In the genomic region with DNA sequence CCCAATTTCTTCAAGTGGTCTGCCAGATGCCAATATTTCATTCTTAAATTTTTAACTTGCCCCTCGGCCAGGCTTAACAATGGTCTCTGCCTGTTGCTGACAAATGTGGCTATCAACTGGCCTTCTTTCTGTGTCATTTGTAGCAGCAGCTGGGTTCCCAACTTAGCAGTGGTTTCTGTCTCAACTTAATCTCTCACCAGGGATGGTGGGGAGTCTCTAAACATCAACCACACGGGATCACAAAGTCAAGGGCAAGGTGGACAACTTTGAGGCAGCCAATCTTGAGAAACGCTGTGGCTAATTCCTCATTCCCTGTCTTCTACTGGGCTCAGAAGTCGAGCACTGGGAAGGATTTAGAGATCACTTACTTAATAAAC, we compare ENCODE assay signal across 10 cellular contexts.
DNase-seq lines count a peak whose midpoint lies in the region; ATAC-seq, FAIRE-seq and TF ChIP-seq lines count a peak whose summit lies in the region.
"Had no signal": no experiment of that assay in that cellular context is flagged by ENCODE, and none has a peak within 500 bp of the region (broad histone marks: within the 10 kb centered on the region; RNA-seq: fewer than 3 reads in every experiment).

No MANE protein-coding gene starts in this region.

- H3K4me3 Mint-ChIP-seq in activated T-cell treated with anti-CD3 and anti-CD28 coated beads, Interleukin-2, amount 50 U/mL, for 72 hours, result peak overlapping the region; percentile 73 to 80

- TF ChIP-seq CTCF in WI38 (IDR thresholded peaks at IDR 0.05; ENCODE audit: low read depth, low read length), result no peak
- TF ChIP-seq CTCF in keratinocyte (optimal IDR thresholded peaks at IDR 0.05 in 1 of 3, IDR thresholded peaks at IDR 0.05 in 1 of 3, conservative IDR thresholded peaks at IDR 0.05 in 1 of 3; ENCODE audit: extremely low read depth in 1 of 3, insufficient read depth in 2 of 3, low read length in 3 of 3), result no peak
- no peak for TF ChIP-seq CTCF in suprapubic skin (IDR thresholded peaks at IDR 0.05)

- peak overlapping the region; percentile 96 for H3K27ac Mint-ChIP-seq in activated T-cell treated with anti-CD3 and anti-CD28 coated beads, Interleukin-2, amount 50 U/mL, for 72 hours

- TF ChIP-seq POLR2A in suprapubic skin (IDR thresholded peaks at IDR 0.05), result no peak

- H3K27me3 Mint-ChIP-seq in activated T-cell treated with anti-CD3 and anti-CD28 coated beads, Interleukin-2, amount 50 U/mL, for 72 hours (ENCODE audit: low read depth), result no peaks in the 10 kb centered on the region

- H3K4me2 ChIP-seq in keratinocyte (ENCODE audit: control insufficient read depth, extremely low read depth, insufficient read depth, low read depth, low read length), result peak overlapping the region; percentile 74

- H3K27me3 ChIP-seq in keratinocyte (ENCODE audit: control insufficient read depth, extremely low read depth, insufficient read depth, low read length), result no peaks in the 10 kb centered on the region
- no peaks in the 10 kb centered on the region for H3K27me3 ChIP-seq in suprapubic skin

- H2AFZ ChIP-seq in keratinocyte (ENCODE audit: control insufficient read depth, low read length), result no peak overlapping the region

- ATAC-seq in activated T-cell treated with anti-CD3 and anti-CD28 coated beads, Interleukin-2, amount 50 U/mL, for 72 hours (replicated peaks in 1 of 2), result no peak
- ATAC-seq in HG03521 (IDR thresholded peaks at IDR 0.05; ENCODE audit: unreplicated experiment) (no peak), HG02571 (IDR thresholded peaks at IDR 0.05; ENCODE audit: unreplicated experiment) (no peak)

- WGBS in suprapubic skin, result 78% methylated on average over 4 of the region's 4 CpGs

- H3K27ac ChIP-seq in keratinocyte (ENCODE audit: control insufficient read depth, insufficient read depth, low read length), result peak overlapping the region; percentile 67
- H3K27ac ChIP-seq in suprapubic skin, result peak overlapping the region; percentile 3

- FAIRE-seq in keratinocyte (lab: Jason Lieb, UNC), result no peak

- H3K4me3 ChIP-seq in WI38 (ENCODE audit: low read depth, low read length) (peak overlapping the region; percentile 5), keratinocyte (ENCODE audit: control insufficient read depth in 2 of 3, extremely low read depth in 1 of 3, insufficient read depth in 2 of 3, low read depth in 1 of 3, low read length in 3 of 3) (no peak overlapping the region), suprapubic skin (no peak overlapping the region)

- H3K9me3 Mint-ChIP-seq in activated T-cell treated with anti-CD3 and anti-CD28 coated beads, Interleukin-2, amount 50 U/mL, for 72 hours, result no peaks in the 10 kb centered on the region

- H3K36me3 Mint-ChIP-seq in activated T-cell treated with anti-CD3 and anti-CD28 coated beads, Interleukin-2, amount 50 U/mL, for 72 hours (ENCODE audit: insufficient read depth in 2 of 2), result peaks cover 6 to 10% of the 10 kb centered on the region in 2 donors

- H4K20me1 ChIP-seq in keratinocyte (ENCODE audit: control insufficient read depth, extremely low read depth, insufficient read depth, low read length), result no peaks in the 10 kb centered on the region

- H3K4me1 Mint-ChIP-seq in activated T-cell treated with anti-CD3 and anti-CD28 coated beads, Interleukin-2, amount 50 U/mL, for 72 hours (ENCODE audit: low read depth), result peaks cover 92% of the 10 kb centered on the region

- dilution Hi-C loops in keratinocyte (cut with MboI; ENCODE audit: extremely low pct_ligation_motif_present, low sequenced_read_pairs), result no loop called here

- H3K9ac ChIP-seq in keratinocyte (ENCODE audit: control insufficient read depth, extremely low read depth, insufficient read depth, low read length), result peak overlapping the region; percentile 34

- H3K9me3 ChIP-seq in keratinocyte (ENCODE audit: control insufficient read depth, low read depth, low read length) (no peaks in the 10 kb centered on the region), suprapubic skin (no peaks in the 10 kb centered on the region)

- no peaks in the 10 kb centered on the region for H3K9me1 ChIP-seq in keratinocyte (ENCODE audit: control insufficient read depth, extremely low read depth, insufficient read depth, low read length)

- DNase-seq in activated T-cell treated with anti-CD3 and anti-CD28 coated beads, Interleukin-2, amount 50 U/mL, for 72 hours, result no peak
- no peak for DNase-seq in activated T-cell treated with anti-CD3 and anti-CD28 coated beads, Interleukin-2, amount 50 U/mL, for 48 hours
- DNase-seq in keratinocyte (ENCODE audit: low read depth, low spot score), result no peak
- DNase-seq in suprapubic skin (ENCODE audit: low spot score in 2 of 2), result no peak
- DNase-seq in inferior parietal cortex (ENCODE audit: extremely low spot score), result no peak
- DNase-seq: NCI-H2081; stimulated activated CD4-positive, alpha-beta T cell treated with anti-CD3 and anti-CD28 coated beads, Interleukin-4, amount 100 ng/mL, for 1 hour had no signal

- TF ChIP-seq EP300 in suprapubic skin (IDR thresholded peaks at IDR 0.05), result no peak

- H3K79me2 ChIP-seq in keratinocyte (ENCODE audit: control insufficient read depth, insufficient read depth, low read length), result peaks cover 14% of the 10 kb centered on the region

- H3K36me3 ChIP-seq in keratinocyte (ENCODE audit: control insufficient read depth in 2 of 2, extremely low read depth in 1 of 2, insufficient read depth in 2 of 2, low read length in 2 of 2) (no peaks in the 10 kb centered on the region), suprapubic skin (no peaks in the 10 kb centered on the region)

- H3K4me1 ChIP-seq in keratinocyte (ENCODE audit: control insufficient read depth, extremely low read depth, insufficient read depth, low read length), result peaks cover 36% of the 10 kb centered on the region
- H3K4me1 ChIP-seq in suprapubic skin, result peaks cover 46% of the 10 kb centered on the region
